In the genomic region with DNA sequence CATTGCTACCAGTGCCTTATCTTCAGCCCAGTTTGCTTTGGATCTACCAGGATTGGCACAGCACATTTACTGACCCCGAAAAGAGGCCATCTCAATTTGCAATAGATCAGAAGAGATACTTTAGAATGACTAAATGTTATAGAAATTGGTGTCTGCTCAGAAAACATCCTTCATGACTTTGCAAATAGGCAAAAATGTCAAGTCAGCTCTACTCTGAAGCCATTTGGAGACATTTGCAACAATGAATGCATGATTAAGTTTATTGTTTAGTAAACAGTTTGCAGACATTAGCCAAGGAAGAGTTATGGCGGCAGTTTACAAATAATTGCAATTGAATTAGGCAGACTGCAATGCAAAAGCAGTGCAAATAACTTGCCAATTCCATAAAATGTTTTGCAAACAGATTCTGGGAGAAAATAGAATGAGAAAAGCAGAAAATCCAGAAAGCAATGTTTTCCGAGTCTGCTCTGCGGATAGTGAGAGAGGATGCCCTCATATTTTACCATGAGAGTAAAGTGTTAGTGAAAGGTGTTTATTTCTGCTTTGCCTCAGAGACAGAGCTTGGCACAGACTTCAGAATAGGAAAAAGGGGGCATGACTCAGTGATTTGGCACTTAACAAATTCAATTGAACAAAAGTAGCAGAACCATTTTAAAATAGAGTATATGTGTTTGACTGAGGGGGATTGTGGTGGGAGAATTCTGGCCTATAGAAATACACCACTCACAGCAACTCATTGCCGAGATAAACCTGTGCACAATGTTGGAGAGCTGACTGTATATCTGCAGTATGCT, we compare ENCODE assay signal across 20 cellular contexts.
A peak's percentile ranks its signal among the peaks of the same experiment; 100 is the strongest.
DNase-seq lines count a peak whose midpoint lies in the region; ATAC-seq, FAIRE-seq and TF ChIP-seq lines count a peak whose summit lies in the region.
"Had no signal": no experiment of that assay in that cellular context is flagged by ENCODE, and none has a peak within 500 bp of the region (broad histone marks: within the 10 kb centered on the region; RNA-seq: fewer than 3 reads in every experiment).

No MANE protein-coding gene starts in this region.

- no peak for FAIRE-seq in HepG2 (lab: Jason Lieb, UNC)

- 44% methylated on average over 5 of the region's 5 CpGs for WGBS in HepG2 (ENCODE audit: low lambda C conversion rate)
- 76% methylated on average over 5 of the region's 5 CpGs for WGBS in right lobe of liver (ENCODE audit: insufficient coverage, low coverage, low lambda C conversion rate, missing lambda C conversion rate)
- WGBS in lower leg skin, 2 donors = 75 to 82% methylated on average over 5 of the region's 5 CpGs

- TF ChIP-seq POLR2A in HepG2 (IDR thresholded peaks at IDR 0.05; ENCODE audit: insufficient read depth in 1 of 2, low read depth in 2 of 2, low read length in 2 of 2) (no peak), right lobe of liver (IDR thresholded peaks at IDR 0.05) (no peak), lower leg skin (IDR thresholded peaks at IDR 0.05) (no peak)

- DNase-seq in HepG2 (ENCODE audit: low spot score) = no peak
- no peak for DNase-seq in right lobe of liver
- DNase-seq in astrocyte of the cerebellum (ENCODE audit: low read depth) = peak; percentile 46
- DNase-seq in fibroblast of pulmonary artery (ENCODE audit: low read depth) = peak; percentile 36
- no peak for DNase-seq in NCI-H1436 (lab: John Stamatoyannopoulos, UW)
- DNase-seq in lower leg skin (ENCODE audit: low spot score in 2 of 2) = no peak
- DNase-seq in activated CD4-positive, CD25-positive, alpha-beta regulatory T cell (lab: John Stamatoyannopoulos, UW) = no peak
- no peak for DNase-seq in NCI-H446 (lab: John Stamatoyannopoulos, UW)
- DNase-seq: activated CD4-positive, alpha-beta T cell treated with anti-CD3 and anti-CD28 coated beads for 1 hour; DMS 273 treated with DMSO at 0.1 percent for 48 hours; effector memory CD8-positive, alpha-beta T cell; gastrocnemius medialis; left colon; mucosa of descending colon; NCI-H2029 treated with DMSO at 0.1 percent for 48 hours; PC-9; transverse colon had no signal

- H3K4me1 ChIP-seq in HepG2 (ENCODE audit: insufficient read depth, low read length) = no peaks in the 10 kb centered on the region
- H3K4me1 ChIP-seq in right lobe of liver = no peaks in the 10 kb centered on the region
- H3K4me1 ChIP-seq: gastrocnemius medialis had no signal

- TF ChIP-seq RAD21 in HepG2 (CRISPR knock-in tag; IDR thresholded peaks at IDR 0.05) = no peak

- in situ Hi-C loops in HepG2 (cut with HindIII; ENCODE audit: extremely low pct_ligation_motif_present, low pct_unique_long_range_greater_than_20kb) = no loop called here
- in situ Hi-C loops in astrocyte of the cerebellum (cut with HindIII; ENCODE audit: low sequenced_read_pairs) = no loop called here

- intact Hi-C loops in HepG2 (cut with micrococcal nuclease; ENCODE audit: unreplicated experiment) (no loop called here), right lobe of liver (cut with DNase I) (no loop called here), lower leg skin (cut with DNase I; ENCODE audit: low total_unique reads) (no loop called here)

- H3K36me3 ChIP-seq in HepG2 (replicated peaks in 1 of 2; ENCODE audit: control insufficient read depth in 1 of 2, insufficient read depth in 2 of 2, low read length in 2 of 2) (no peaks in the 10 kb centered on the region), right lobe of liver (no peaks in the 10 kb centered on the region)
- H3K36me3 ChIP-seq: gastrocnemius medialis, neutrophil, right atrium auricular region, transverse colon had no signal

- POLR2A ChIA-PET in HepG2 (lab: Yijun Ruan, JAX) = no interaction called here

- H3K9me3 ChIP-seq in HepG2 (ENCODE audit: low read length) (no peaks in the 10 kb centered on the region), right lobe of liver (no peaks in the 10 kb centered on the region)
- H3K9me3 ChIP-seq: gastrocnemius medialis, mucosa of descending colon, neutrophil, right atrium auricular region, transverse colon had no signal

- no TSS peak for BruUV-seq in HepG2 (replicated peaks; lab: Mats Ljungman, UMichigan)

- no peak overlapping the region for H3K9ac ChIP-seq in HepG2 (ENCODE audit: insufficient read depth, low read depth, low read length)

- H2AFZ ChIP-seq in HepG2 (ENCODE audit: low read length) = no peak overlapping the region
- H2AFZ ChIP-seq: PC-9 had no signal

- TF ChIP-seq EP300 in HepG2 (IDR thresholded peaks at IDR 0.05; ENCODE audit: low read depth in 2 of 2, low read length in 2 of 2) = no peak
- no peak for TF ChIP-seq EP300 in HepG2 (CRISPR knock-in tag; IDR thresholded peaks at IDR 0.05; ENCODE audit: borderline replicate concordance)

- no peaks in the 10 kb centered on the region for H4K20me1 ChIP-seq in HepG2 (ENCODE audit: insufficient read depth, low read length)

- H3K4me3 ChIP-seq in HepG2 (replicated peaks in 1 of 3; ENCODE audit: insufficient read depth in 1 of 3, low read depth in 2 of 3, low read length in 3 of 3) (no peak overlapping the region), right lobe of liver (no peak overlapping the region), astrocyte of the cerebellum (ENCODE audit: low read depth, low read length) (no peak overlapping the region), fibroblast of pulmonary artery (replicated peaks; ENCODE audit: low read depth, low read length) (no peak overlapping the region), lower leg skin (ENCODE audit: low read depth, poor library complexity, severe bottlenecking) (no peak overlapping the region)
- H3K4me3 ChIP-seq: gastrocnemius medialis, mucosa of descending colon, PC-9, right atrium auricular region, transverse colon had no signal

- no peak overlapping the region for H3K27ac ChIP-seq in HepG2 (ENCODE audit: extremely low read length, insufficient read depth, low read length)
- no peak overlapping the region for H3K27ac ChIP-seq in right lobe of liver
- H3K27ac ChIP-seq: gastrocnemius medialis, neutrophil, PC-9, right atrium auricular region, transverse colon had no signal

- H3K27me3 ChIP-seq in HepG2 (ENCODE audit: control insufficient read depth in 1 of 2, insufficient read depth in 2 of 2, low read length in 2 of 2) (no peaks in the 10 kb centered on the region), right lobe of liver (no peaks in the 10 kb centered on the region)
- H3K27me3 ChIP-seq: gastrocnemius medialis, right atrium auricular region, transverse colon had no signal

- no peak for ATAC-seq in HepG2
- ATAC-seq in right lobe of liver = no peak
- ATAC-seq: activated T-helper 17 cell treated with anti-CD3 and anti-CD28 coated beads, Interleukin-2, amount 50 U/mL, for 72 hours; effector memory CD8-positive, alpha-beta T cell; gastrocnemius medialis; left colon; mucosa of descending colon had no signal

- no peak for TF ChIP-seq CTCF in HepG2 (CRISPR knock-in tag; IDR thresholded peaks at IDR 0.05)
- TF ChIP-seq CTCF in right lobe of liver (IDR thresholded peaks at IDR 0.05) = no peak
- TF ChIP-seq CTCF in astrocyte of the cerebellum (IDR thresholded peaks at IDR 0.05; ENCODE audit: low read depth, low read length, missing control alignments) = no peak
- TF ChIP-seq CTCF in fibroblast of pulmonary artery (IDR thresholded peaks at IDR 0.05; ENCODE audit: low read length, missing control alignments) = no peak
- TF ChIP-seq CTCF in lower leg skin (IDR thresholded peaks at IDR 0.05) = no peak

- no peak overlapping the region for H3K4me2 ChIP-seq in HepG2 (ENCODE audit: low read depth, low read length)
- H3K4me2 ChIP-seq: PC-9 had no signal

- CTCF ChIA-PET in HepG2 (lab: Yijun Ruan, JAX; ENCODE audit: low intra/inter-chr PET ratio, low total read pairs) = no interaction called here

- H3K79me2 ChIP-seq in HepG2 (ENCODE audit: insufficient read depth, low read length) = no peaks in the 10 kb centered on the region

TF ChIP-seq in HepG2, 621 proteins besides CTCF, POLR2A, EP300 and RAD21:
- no peak for TF ChIP-seq GLI4 (CRISPR knock-in tag; IDR thresholded peaks at IDR 0.05; ENCODE audit: borderline replicate concordance)
- peak; percentile 90 for TF ChIP-seq MAFF (IDR thresholded peaks at IDR 0.05; ENCODE audit: low read depth, low read length)
- TF ChIP-seq MAFK (conservative IDR thresholded peaks at IDR 0.05 in 1 of 2, IDR thresholded peaks at IDR 0.05 in 1 of 2; ENCODE audit: low read length in 2 of 2) = peak; percentile 84 to 88

Comparison
In these comparisons a context has a peak if more than half of its experiments do, and no peak if none do; other contexts are left out.
1. DNase-seq: peak in astrocyte of the cerebellum (single experiment) and fibroblast of pulmonary artery (single experiment); none in HepG2 (single experiment), right lobe of liver (0 of 3), NCI-H1436 (single experiment), lower leg skin (0 of 2), activated CD4-positive, CD25-positive, alpha-beta regulatory T cell (0 of 4) and NCI-H446 (0 of 2).